ENCODE assay signal across 17 cellular contexts in genomic region chr17:8105957-8106398, GRCh38. TPM values are rescaled to one million over a fixed set of nuclear protein-coding genes. Genes with fewer than 3 reads are reported as not detected.
A peak's percentile ranks its signal among the peaks of the same experiment; 100 is the strongest.
DNase-seq lines count a peak whose midpoint lies in the region; ATAC-seq and TF ChIP-seq lines count a peak whose summit lies in the region.
"Had no signal": no experiment of that assay in that cellular context is flagged by ENCODE, and none has a peak within 500 bp of the region (broad histone marks: within the 10 kb centered on the region; RNA-seq: fewer than 3 reads in every experiment).

No MANE protein-coding gene starts in this region.

- no peak overlapping the region for H3K27ac ChIP-seq in breast epithelium
- H3K27ac ChIP-seq in OCI-LY7 (ENCODE audit: low read depth, low read length, poor library complexity, severe bottlenecking) = no peak overlapping the region
- H3K27ac ChIP-seq in esophagus (ENCODE audit: low read depth in 2 of 2, low read length in 1 of 2) = peak overlapping the region; percentile 54 to 66
- H3K27ac ChIP-seq: cardiac muscle cell, ovary, SK-N-MC had no signal

- POLR2A ChIA-PET in MCF 10A (lab: Yijun Ruan, JAX) (interaction anchor here (1.0 to 3.4 kb wide), 6 partner anchors 12 to 67 kb away, joined by 3 to 17 read pairs (median 7); no protein-coding TSS in a partner anchor), OCI-LY7 (lab: Charles Lee) (interaction anchor here (0.7 to 1.7 kb wide), 3 partner anchors 12 to 50 kb away, joined by 3 to 9 read pairs (median 8); no protein-coding TSS in a partner anchor)

- H3K4me1 Mint-ChIP-seq in MCF 10A (ENCODE audit: insufficient read depth, unreplicated experiment) = peaks cover 42% of the 10 kb centered on the region

- DNase-seq in MCF 10A (ENCODE audit: unreplicated experiment) (peak; percentile 86), breast epithelium (ENCODE audit: low spot score in 2 of 2) (no peak), OCI-LY7 (ENCODE audit: low spot score) (peak; percentile 31), glomerular visceral epithelial cell (ENCODE audit: extremely low spot score) (no peak), dermis blood vessel endothelial cell (no peak)
- DNase-seq: activated naive CD4-positive, alpha-beta T cell treated with anti-CD3 and anti-CD28 coated beads, Interleukin-2, amount 50 U/mL, for 16 hours; effector memory CD8-positive, alpha-beta T cell; ovary; small intestine; stimulated activated naive CD4-positive, alpha-beta T cell had no signal

- H3K36me3 ChIP-seq in breast epithelium (no peaks in the 10 kb centered on the region), OCI-LY7 (ENCODE audit: insufficient read depth, low read length) (no peaks in the 10 kb centered on the region), esophagus (ENCODE audit: control insufficient read depth in 2 of 2, insufficient read depth in 2 of 2, low read length in 1 of 2) (no peaks in the 10 kb centered on the region)
- H3K36me3 ChIP-seq: cardiac muscle cell, ovary had no signal

- no peak for ATAC-seq in HG03139 (IDR thresholded peaks at IDR 0.05; ENCODE audit: unreplicated experiment)
- no peak for ATAC-seq in HG03378 (IDR thresholded peaks at IDR 0.05; ENCODE audit: unreplicated experiment)
- ATAC-seq: effector memory CD8-positive, alpha-beta T cell had no signal

- H2AFZ ChIP-seq in OCI-LY7 (ENCODE audit: low read length) = peak overlapping the region; percentile 45; the same call in 1 of the 2 replicates

- intact Hi-C loops in MCF 10A (cut with micrococcal nuclease) = no loop called here
- intact Hi-C loops in breast epithelium (cut with DNase I; ENCODE audit: low total_unique reads) = no loop called here
- intact Hi-C loops in OCI-LY7 (cut with micrococcal nuclease; ENCODE audit: unreplicated experiment) = no loop called here

- peak overlapping the region; percentile 28 for H3K4me3 Mint-ChIP-seq in MCF 10A (ENCODE audit: unreplicated experiment)
- H3K4me3 Mint-ChIP-seq: effector memory CD8-positive, alpha-beta T cell had no signal

- CTCF ChIA-PET in MCF 10A (lab: Yijun Ruan, JAX) (interaction anchor here (1.0 to 14.2 kb wide), 7 partner anchors 10 to 49 kb away, joined by 3 to 233 read pairs (median 4); partner anchors contain the start of genes ALOX12B and ALOXE3), OCI-LY7 (lab: Charles Lee; ENCODE audit: unreplicated experiment) (interaction anchor here (1.4 kb wide), 1 partner anchor 27 kb away, joined by 4 read pairs; no protein-coding TSS in a partner anchor)

- H4K20me1 ChIP-seq in OCI-LY7 (ENCODE audit: insufficient read depth, low read length) = no peaks in the 10 kb centered on the region

- TF ChIP-seq CTCF in MCF 10A (IDR thresholded peaks at IDR 0.05; ENCODE audit: unreplicated experiment) (no peak), breast epithelium (IDR thresholded peaks at IDR 0.05) (no peak), OCI-LY7 (conservative IDR thresholded peaks at IDR 0.05; ENCODE audit: low read length) (no peak)

- no peak overlapping the region for H3K4me2 ChIP-seq in OCI-LY7 (ENCODE audit: low read length)

- H3K9me3 ChIP-seq in breast epithelium (no peaks in the 10 kb centered on the region), OCI-LY7 (ENCODE audit: low read length) (no peaks in the 10 kb centered on the region), esophagus (ENCODE audit: control insufficient read depth in 2 of 2, insufficient read depth in 1 of 2, low read depth in 1 of 2, low read length in 1 of 2) (no peaks in the 10 kb centered on the region)
- H3K9me3 ChIP-seq: ovary had no signal

- H3K79me2 ChIP-seq in OCI-LY7 (ENCODE audit: insufficient read depth, low read depth, low read length) = no peaks in the 10 kb centered on the region

- no peaks in the 10 kb centered on the region for H3K9me2 ChIP-seq in OCI-LY7 (ENCODE audit: insufficient read depth, low read length)

- WGBS in esophagus, 2 donors = 39 to 53% methylated on average over 5 of the region's 5 CpGs

- H3K9me3 Mint-ChIP-seq in MCF 10A (ENCODE audit: unreplicated experiment) = peaks cover 6% of the 10 kb centered on the region
- H3K9me3 Mint-ChIP-seq: effector memory CD8-positive, alpha-beta T cell had no signal

- H3K4me1 ChIP-seq in breast epithelium (no peaks in the 10 kb centered on the region), OCI-LY7 (ENCODE audit: insufficient read depth, low read length, poor library complexity, severe bottlenecking) (peaks cover 12% of the 10 kb centered on the region), esophagus (ENCODE audit: control insufficient read depth in 2 of 2, insufficient read depth in 2 of 2, low read length in 1 of 2) (peaks cover 0 to 17% of the 10 kb centered on the region in 2 donors)

- H3K4me3 ChIP-seq in breast epithelium = no peak overlapping the region
- no peak overlapping the region for H3K4me3 ChIP-seq in OCI-LY7 (ENCODE audit: low read depth, low read length, poor library complexity, severe bottlenecking)
- no peak overlapping the region for H3K4me3 ChIP-seq in esophagus (ENCODE audit: low read depth in 1 of 2, low read length in 2 of 2)
- H3K4me3 ChIP-seq: cardiac muscle cell, ovary, SK-N-MC had no signal

- H3K27me3 ChIP-seq in breast epithelium (peaks cover 0 to 2% of the 10 kb centered on the region in 2 donors), esophagus (ENCODE audit: control insufficient read depth in 1 of 2, insufficient read depth in 2 of 2, low read length in 2 of 2) (no peaks in the 10 kb centered on the region)
- H3K27me3 ChIP-seq: ovary had no signal

- BruUV-seq in MCF 10A (replicated peaks; lab: Mats Ljungman, UMichigan) (no TSS peak), OCI-LY7 (replicated peaks; lab: Mats Ljungman, UMichigan) (no TSS peak)

- no peaks in the 10 kb centered on the region for H3K36me3 Mint-ChIP-seq in MCF 10A (ENCODE audit: insufficient read depth, unreplicated experiment)

- no peak for TF ChIP-seq POLR2A in breast epithelium (IDR thresholded peaks at IDR 0.05)

- peak overlapping the region; percentile 95 for H3K27ac Mint-ChIP-seq in MCF 10A (ENCODE audit: low read depth, unreplicated experiment)
- H3K27ac Mint-ChIP-seq: effector memory CD8-positive, alpha-beta T cell had no signal

- H3K27me3 Mint-ChIP-seq in MCF 10A (ENCODE audit: insufficient read depth, unreplicated experiment) = no peaks in the 10 kb centered on the region

RNA-seq across cellular contexts. Expression of gene ALOXE3, which starts 12.3 kb away (rescaled TPM):
- total RNA-seq in MCF 10A (2022) (13.1 and 14.1 TPM in 2 replicates), breast epithelium (under 1 TPM in 1 of 3 donors, not detected in 2; 0.73 TPM), OCI-LY7 (2022) (0.10 TPM in 1 of 2 replicates, not detected in the other), dermis blood vessel endothelial cell (0.05 TPM in 1 of 2 replicates, not detected in the other)
- total RNA-seq in OCI-LY7 (2014; rRNA removed; shearing (Covaris generic)) = not detected in 2 replicates
- polyA plus RNA-seq in esophagus = 1 to 10 TPM in 1 of 2 donors, under 1 TPM in 1; 0.43 to 1.7 TPM
- total RNA-seq: cardiac muscle cell, ovary had no signal

RNA-seq across cellular contexts. Expression of gene HES7, which starts 17.9 kb away (rescaled TPM):
- 5.8 and 5.9 TPM in 2 replicates for total RNA-seq in MCF 10A (2022)
- total RNA-seq in breast epithelium = not detected
- 0.44 and 0.75 TPM in 2 replicates for total RNA-seq in OCI-LY7 (2014; rRNA removed; shearing (Covaris generic))
- 4.6 and 5.8 TPM in 2 replicates for total RNA-seq in OCI-LY7 (2022)
- polyA plus RNA-seq in esophagus = under 1 TPM; 0.15 to 0.24 TPM
- 0.09 TPM in 1 of 2 replicates, not detected in the other for total RNA-seq in dermis blood vessel endothelial cell
- total RNA-seq: kidney epithelial cell had no signal
- polyA plus RNA-seq: AG04450 had no signal

RNA-seq across cellular contexts. Expression of gene ALOX12B, which starts 18.5 kb away (rescaled TPM):
- total RNA-seq in MCF 10A (2022) (1.3 TPM in 1 of 2 replicates, not detected in the other), breast epithelium (not detected), OCI-LY7 (2022) (4.5 and 5.3 TPM in 2 replicates), dermis blood vessel endothelial cell (not detected in 2 replicates)
- total RNA-seq in OCI-LY7 (2014; rRNA removed; shearing (Covaris generic)) = 2.0 TPM in 1 of 2 replicates, not detected in the other
- polyA plus RNA-seq in esophagus = 1 to 10 TPM; 2.4 to 5.2 TPM
- polyA plus RNA-seq: AG04450, ovary had no signal

RNA-seq across cellular contexts. Expression of gene PER1, which starts 46.2 kb away (rescaled TPM):
- total RNA-seq in MCF 10A (2022) (165 and 190 TPM in 2 replicates), breast epithelium (100 to 1,000 TPM in 2 of 3 donors, 10 to 100 TPM in 1; 97.3 to 167 (median 115) TPM), OCI-LY7 (2022) (38.0 and 48.0 TPM in 2 replicates), dermis blood vessel endothelial cell (7.7 and 18.7 TPM in 2 replicates)
- total RNA-seq in OCI-LY7 (2014; rRNA removed; shearing (Covaris generic)) = 13.9 and 15.4 TPM in 2 replicates
- polyA plus RNA-seq in esophagus = 10 to 100 TPM; 44.7 to 85.2 TPM

RNA-seq across cellular contexts. Expression of gene VAMP2, which starts 56.8 kb away (rescaled TPM):
- 37.7 and 42.8 TPM in 2 replicates for total RNA-seq in MCF 10A (2022)
- total RNA-seq in breast epithelium = 10 to 100 TPM; 21.8 to 30.2 (median 28.1) TPM
- total RNA-seq in OCI-LY7 (2014; rRNA removed; shearing (Covaris generic)) = 10.4 and 21.2 TPM in 2 replicates
- total RNA-seq in OCI-LY7 (2022) = 40.9 and 45.1 TPM in 2 replicates
- polyA plus RNA-seq in esophagus = 10 to 100 TPM; 21.9 to 22.4 TPM
- 4.4 and 5.2 TPM in 2 replicates for total RNA-seq in dermis blood vessel endothelial cell

Comparison
In these comparisons a context has a peak if more than half of its experiments do, and no peak if none do; other contexts are left out.
1. DNase-seq: peak in MCF 10A (single experiment) and OCI-LY7 (single experiment); none in breast epithelium (0 of 2), glomerular visceral epithelial cell (single experiment) and dermis blood vessel endothelial cell (single experiment).
2. H3K27ac ChIP-seq: peak in esophagus (2 of 2); none in breast epithelium (0 of 2) and OCI-LY7 (single experiment).